Comparison of ENCODE assay signal across 2 cellular contexts in the genomic region with DNA sequence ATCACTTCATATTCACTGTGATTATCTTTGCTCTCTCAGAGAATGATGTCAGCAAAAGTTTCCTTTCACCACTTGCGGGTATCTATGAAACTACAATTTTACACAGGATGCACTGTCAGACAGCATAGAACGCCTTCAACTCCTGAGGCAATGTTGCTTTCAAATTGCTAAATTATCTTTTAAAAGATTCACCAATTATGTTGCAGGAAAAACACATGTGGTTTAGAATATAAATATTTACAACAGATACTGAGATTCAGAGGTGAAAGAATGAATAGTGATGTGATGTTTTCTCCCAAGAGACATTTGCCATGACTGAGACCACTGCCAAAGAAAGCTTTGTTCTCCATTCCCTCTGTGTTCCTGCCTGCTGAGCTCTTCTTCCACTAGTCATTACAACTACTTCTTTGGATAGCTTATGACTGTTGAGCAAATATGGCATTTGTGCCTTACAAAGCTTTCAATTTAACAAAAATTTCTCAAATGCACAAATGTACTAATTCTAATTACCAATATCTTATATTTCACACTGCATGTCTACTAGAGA.
TF ChIP-seq lines count a peak whose summit lies in the region.

No MANE protein-coding gene starts in this region.

TF ChIP-seq in GM23338, 12 proteins besides CTCF, POLR2A, EP300 and RAD21 (continued from another document and continues in another):
- TF ChIP-seq, protein P1, sequence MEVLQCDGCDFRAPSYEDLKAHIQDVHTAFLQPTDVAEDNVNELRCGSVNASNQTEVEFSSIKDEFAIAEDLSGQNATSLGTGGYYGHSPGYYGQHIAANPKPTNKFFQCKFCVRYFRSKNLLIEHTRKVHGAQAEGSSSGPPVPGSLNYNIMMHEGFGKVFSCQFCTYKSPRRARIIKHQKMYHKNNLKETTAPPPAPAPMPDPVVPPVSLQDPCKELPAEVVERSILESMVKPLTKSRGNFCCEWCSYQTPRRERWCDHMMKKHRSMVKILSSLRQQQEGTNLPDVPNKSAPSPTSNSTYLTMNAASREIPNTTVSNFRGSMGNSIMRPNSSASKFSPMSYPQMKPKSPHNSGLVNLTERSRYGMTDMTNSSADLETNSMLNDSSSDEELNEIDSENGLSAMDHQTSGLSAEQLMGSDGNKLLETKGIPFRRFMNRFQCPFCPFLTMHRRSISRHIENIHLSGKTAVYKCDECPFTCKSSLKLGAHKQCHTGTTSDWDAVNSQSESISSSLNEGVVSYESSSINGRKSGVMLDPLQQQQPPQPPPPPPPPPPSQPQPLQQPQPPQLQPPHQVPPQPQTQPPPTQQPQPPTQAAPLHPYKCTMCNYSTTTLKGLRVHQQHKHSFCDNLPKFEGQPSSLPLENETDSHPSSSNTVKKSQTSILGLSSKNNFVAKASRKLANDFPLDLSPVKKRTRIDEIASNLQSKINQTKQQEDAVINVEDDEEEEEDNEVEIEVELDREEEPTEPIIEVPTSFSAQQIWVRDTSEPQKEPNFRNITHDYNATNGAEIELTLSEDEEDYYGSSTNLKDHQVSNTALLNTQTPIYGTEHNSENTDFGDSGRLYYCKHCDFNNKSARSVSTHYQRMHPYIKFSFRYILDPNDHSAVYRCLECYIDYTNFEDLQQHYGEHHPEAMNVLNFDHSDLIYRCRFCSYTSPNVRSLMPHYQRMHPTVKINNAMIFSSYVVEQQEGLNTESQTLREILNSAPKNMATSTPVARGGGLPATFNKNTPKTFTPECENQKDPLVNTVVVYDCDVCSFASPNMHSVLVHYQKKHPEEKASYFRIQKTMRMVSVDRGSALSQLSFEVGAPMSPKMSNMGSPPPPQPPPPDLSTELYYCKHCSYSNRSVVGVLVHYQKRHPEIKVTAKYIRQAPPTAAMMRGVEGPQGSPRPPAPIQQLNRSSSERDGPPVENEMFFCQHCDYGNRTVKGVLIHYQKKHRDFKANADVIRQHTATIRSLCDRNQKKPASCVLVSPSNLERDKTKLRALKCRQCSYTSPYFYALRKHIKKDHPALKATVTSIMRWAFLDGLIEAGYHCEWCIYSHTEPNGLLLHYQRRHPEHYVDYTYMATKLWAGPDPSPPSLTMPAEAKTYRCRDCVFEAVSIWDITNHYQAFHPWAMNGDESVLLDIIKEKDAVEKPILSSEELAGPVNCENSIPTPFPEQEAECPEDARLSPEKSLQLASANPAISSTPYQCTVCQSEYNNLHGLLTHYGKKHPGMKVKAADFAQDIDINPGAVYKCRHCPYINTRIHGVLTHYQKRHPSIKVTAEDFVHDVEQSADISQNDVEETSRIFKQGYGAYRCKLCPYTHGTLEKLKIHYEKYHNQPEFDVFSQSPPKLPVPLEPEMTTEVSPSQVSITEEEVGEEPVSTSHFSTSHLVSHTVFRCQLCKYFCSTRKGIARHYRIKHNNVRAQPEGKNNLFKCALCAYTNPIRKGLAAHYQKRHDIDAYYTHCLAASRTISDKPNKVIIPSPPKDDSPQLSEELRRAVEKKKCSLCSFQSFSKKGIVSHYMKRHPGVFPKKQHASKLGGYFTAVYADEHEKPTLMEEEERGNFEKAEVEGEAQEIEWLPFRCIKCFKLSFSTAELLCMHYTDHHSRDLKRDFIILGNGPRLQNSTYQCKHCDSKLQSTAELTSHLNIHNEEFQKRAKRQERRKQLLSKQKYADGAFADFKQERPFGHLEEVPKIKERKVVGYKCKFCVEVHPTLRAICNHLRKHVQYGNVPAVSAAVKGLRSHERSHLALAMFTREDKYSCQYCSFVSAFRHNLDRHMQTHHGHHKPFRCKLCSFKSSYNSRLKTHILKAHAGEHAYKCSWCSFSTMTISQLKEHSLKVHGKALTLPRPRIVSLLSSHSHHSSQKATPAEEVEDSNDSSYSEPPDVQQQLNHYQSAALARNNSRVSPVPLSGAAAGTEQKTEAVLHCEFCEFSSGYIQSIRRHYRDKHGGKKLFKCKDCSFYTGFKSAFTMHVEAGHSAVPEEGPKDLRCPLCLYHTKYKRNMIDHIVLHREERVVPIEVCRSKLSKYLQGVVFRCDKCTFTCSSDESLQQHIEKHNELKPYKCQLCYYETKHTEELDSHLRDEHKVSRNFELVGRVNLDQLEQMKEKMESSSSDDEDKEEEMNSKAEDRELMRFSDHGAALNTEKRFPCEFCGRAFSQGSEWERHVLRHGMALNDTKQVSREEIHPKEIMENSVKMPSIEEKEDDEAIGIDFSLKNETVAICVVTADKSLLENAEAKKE (CRISPR knock-in tag; IDR thresholded peaks at IDR 0.05) = no peak
- TF ChIP-seq JUNB (IDR thresholded peaks at IDR 0.05; ENCODE audit: unreplicated experiment) (no peak), CREB1 (CRISPR knock-in tag; IDR thresholded peaks at IDR 0.05; ENCODE audit: low read depth) (no peak), ZNF331 (CRISPR knock-in tag; IDR thresholded peaks at IDR 0.05; ENCODE audit: low read depth) (no peak), STAT1 (IDR thresholded peaks at IDR 0.05; ENCODE audit: unreplicated experiment) (no peak), POLR2AphosphoS5 (IDR thresholded peaks at IDR 0.05; ENCODE audit: low read depth) (no peak), EZH2phosphoT487 (IDR thresholded peaks at IDR 0.05; ENCODE audit: unreplicated experiment) (no peak)
- TF ChIP-seq, protein P2, sequence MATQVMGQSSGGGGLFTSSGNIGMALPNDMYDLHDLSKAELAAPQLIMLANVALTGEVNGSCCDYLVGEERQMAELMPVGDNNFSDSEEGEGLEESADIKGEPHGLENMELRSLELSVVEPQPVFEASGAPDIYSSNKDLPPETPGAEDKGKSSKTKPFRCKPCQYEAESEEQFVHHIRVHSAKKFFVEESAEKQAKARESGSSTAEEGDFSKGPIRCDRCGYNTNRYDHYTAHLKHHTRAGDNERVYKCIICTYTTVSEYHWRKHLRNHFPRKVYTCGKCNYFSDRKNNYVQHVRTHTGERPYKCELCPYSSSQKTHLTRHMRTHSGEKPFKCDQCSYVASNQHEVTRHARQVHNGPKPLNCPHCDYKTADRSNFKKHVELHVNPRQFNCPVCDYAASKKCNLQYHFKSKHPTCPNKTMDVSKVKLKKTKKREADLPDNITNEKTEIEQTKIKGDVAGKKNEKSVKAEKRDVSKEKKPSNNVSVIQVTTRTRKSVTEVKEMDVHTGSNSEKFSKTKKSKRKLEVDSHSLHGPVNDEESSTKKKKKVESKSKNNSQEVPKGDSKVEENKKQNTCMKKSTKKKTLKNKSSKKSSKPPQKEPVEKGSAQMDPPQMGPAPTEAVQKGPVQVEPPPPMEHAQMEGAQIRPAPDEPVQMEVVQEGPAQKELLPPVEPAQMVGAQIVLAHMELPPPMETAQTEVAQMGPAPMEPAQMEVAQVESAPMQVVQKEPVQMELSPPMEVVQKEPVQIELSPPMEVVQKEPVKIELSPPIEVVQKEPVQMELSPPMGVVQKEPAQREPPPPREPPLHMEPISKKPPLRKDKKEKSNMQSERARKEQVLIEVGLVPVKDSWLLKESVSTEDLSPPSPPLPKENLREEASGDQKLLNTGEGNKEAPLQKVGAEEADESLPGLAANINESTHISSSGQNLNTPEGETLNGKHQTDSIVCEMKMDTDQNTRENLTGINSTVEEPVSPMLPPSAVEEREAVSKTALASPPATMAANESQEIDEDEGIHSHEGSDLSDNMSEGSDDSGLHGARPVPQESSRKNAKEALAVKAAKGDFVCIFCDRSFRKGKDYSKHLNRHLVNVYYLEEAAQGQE (IDR thresholded peaks at IDR 0.05; ENCODE audit: unreplicated experiment) = no peak
- TF ChIP-seq, protein P3, sequence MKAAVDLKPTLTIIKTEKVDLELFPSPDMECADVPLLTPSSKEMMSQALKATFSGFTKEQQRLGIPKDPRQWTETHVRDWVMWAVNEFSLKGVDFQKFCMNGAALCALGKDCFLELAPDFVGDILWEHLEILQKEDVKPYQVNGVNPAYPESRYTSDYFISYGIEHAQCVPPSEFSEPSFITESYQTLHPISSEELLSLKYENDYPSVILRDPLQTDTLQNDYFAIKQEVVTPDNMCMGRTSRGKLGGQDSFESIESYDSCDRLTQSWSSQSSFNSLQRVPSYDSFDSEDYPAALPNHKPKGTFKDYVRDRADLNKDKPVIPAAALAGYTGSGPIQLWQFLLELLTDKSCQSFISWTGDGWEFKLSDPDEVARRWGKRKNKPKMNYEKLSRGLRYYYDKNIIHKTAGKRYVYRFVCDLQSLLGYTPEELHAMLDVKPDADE (IDR thresholded peaks at IDR 0.05) = no peak

TF ChIP-seq in neural cell, 6 proteins besides CTCF, POLR2A, EP300 and RAD21 (continued from another document):
- TF ChIP-seq, protein P2 (IDR thresholded peaks at IDR 0.05; ENCODE audit: borderline replicate concordance) = no peak
